Comparison of ENCODE assay signal across 1 cellular context in genomic region chr9:37382982-37383357, GRCh38.
TF ChIP-seq lines count a peak whose summit lies in the region.

No MANE protein-coding gene starts in this region.

TF ChIP-seq in K562, 482 proteins besides CTCF, POLR2A, EP300 and RAD21 (continued from another document):
- TF ChIP-seq GTF2F1 (IDR thresholded peaks at IDR 0.05; ENCODE audit: low read depth, low read length) (no peak), ERF (CRISPR knock-in tag; IDR thresholded peaks at IDR 0.05) (no peak), HNRNPH1 (optimal IDR thresholded peaks at IDR 0.05; ENCODE audit: low read depth, low read length) (no peak), SUPT5H (IDR thresholded peaks at IDR 0.05) (no peak), POLR2G (IDR thresholded peaks at IDR 0.05; ENCODE audit: low read depth, low read length) (no peak), ZZZ3 (IDR thresholded peaks at IDR 0.05) (no peak), ZNF24 (IDR thresholded peaks at IDR 0.05) (no peak), ZNF609 (CRISPR knock-in tag; IDR thresholded peaks at IDR 0.05; ENCODE audit: borderline replicate concordance) (no peak), SMAD1 (IDR thresholded peaks at IDR 0.05; ENCODE audit: low read depth, low read length, partially characterized antibody) (no peak), SRSF9 (IDR thresholded peaks at IDR 0.05; ENCODE audit: borderline replicate concordance, low read depth, low read length) (no peak), NFATC3 (IDR thresholded peaks at IDR 0.05) (no peak), E2F4 (CRISPR knock-in tag; IDR thresholded peaks at IDR 0.05; ENCODE audit: low read depth) (no peak)
